Comparison of ENCODE assay signal across 14 cellular contexts in genomic region chr9:18260527-18260926, GRCh38.
DNase-seq lines count a peak whose midpoint lies in the region; ATAC-seq, FAIRE-seq and TF ChIP-seq lines count a peak whose summit lies in the region.
"Had no signal": no experiment of that assay in that cellular context is flagged by ENCODE, and none has a peak within 500 bp of the region (broad histone marks: within the 10 kb centered on the region; RNA-seq: fewer than 3 reads in every experiment).

No MANE protein-coding gene starts in this region.

- H3K9me3 ChIP-seq in sigmoid colon = no peaks in the 10 kb centered on the region
- no peaks in the 10 kb centered on the region for H3K9me3 ChIP-seq in HepG2 (ENCODE audit: low read length)
- H3K9me3 ChIP-seq: psoas muscle, stomach had no signal

- TF ChIP-seq POLR2A in sigmoid colon (IDR thresholded peaks at IDR 0.05) (no peak), HepG2 (IDR thresholded peaks at IDR 0.05; ENCODE audit: insufficient read depth in 1 of 2, low read depth in 2 of 2, low read length in 2 of 2) (no peak)

- TF ChIP-seq EP300 in sigmoid colon (IDR thresholded peaks at IDR 0.05) (no peak), HepG2 (IDR thresholded peaks at IDR 0.05; ENCODE audit: low read depth in 2 of 2, low read length in 2 of 2) (no peak), HepG2 (CRISPR knock-in tag; IDR thresholded peaks at IDR 0.05; ENCODE audit: borderline replicate concordance) (no peak)

- no peaks in the 10 kb centered on the region for H3K79me2 ChIP-seq in HepG2 (ENCODE audit: insufficient read depth, low read length)

- FAIRE-seq in HepG2 (lab: Jason Lieb, UNC) = no peak

- ATAC-seq in GM18502 (IDR thresholded peaks at IDR 0.05; ENCODE audit: poor library complexity, unreplicated experiment) = no peak
- ATAC-seq in HepG2 = no peak
- ATAC-seq: psoas muscle had no signal

- 39 to 78% methylated on average over 5 of the region's 5 CpGs for WGBS in sigmoid colon, 2 donors
- 13% methylated on average over 5 of the region's 5 CpGs for WGBS in HepG2 (ENCODE audit: low lambda C conversion rate)

- intact Hi-C loops in sigmoid colon (cut with DNase I) (no loop called here), HepG2 (cut with micrococcal nuclease; ENCODE audit: unreplicated experiment) (no loop called here)

- H3K9ac ChIP-seq in HepG2 (ENCODE audit: insufficient read depth, low read depth, low read length) = no peak overlapping the region

- H4K20me1 ChIP-seq in HepG2 (ENCODE audit: insufficient read depth, low read length) = no peaks in the 10 kb centered on the region

- no TSS peak for BruUV-seq in HepG2 (replicated peaks; lab: Mats Ljungman, UMichigan)

- H3K4me2 ChIP-seq in HepG2 (ENCODE audit: low read depth, low read length) = no peak overlapping the region

- no peak for TF ChIP-seq RAD21 in HepG2 (CRISPR knock-in tag; IDR thresholded peaks at IDR 0.05)

- CTCF ChIA-PET in HepG2 (lab: Yijun Ruan, JAX; ENCODE audit: low intra/inter-chr PET ratio, low total read pairs) = no interaction called here

- peaks cover 0 to 23% (median under 1%) of the 10 kb centered on the region in 4 donors for H3K4me1 ChIP-seq in sigmoid colon
- no peaks in the 10 kb centered on the region for H3K4me1 ChIP-seq in HepG2 (ENCODE audit: insufficient read depth, low read length)
- H3K4me1 ChIP-seq: psoas muscle had no signal

- peak; percentile 40 for DNase-seq in HFF-Myc (ENCODE audit: extremely low read depth, low read depth)
- DNase-seq in NCI-H2107 (lab: John Stamatoyannopoulos, UW) = peak; percentile 96
- DNase-seq in astrocyte of the cerebellum (ENCODE audit: low read depth) = peak; percentile 80
- peak; percentile 73 for DNase-seq in sigmoid colon
- DNase-seq in effector CD4-positive, alpha-beta T cell = no peak
- DNase-seq in HepG2 (ENCODE audit: low spot score) = no peak
- DNase-seq: activated naive CD8-positive, alpha-beta T cell treated with anti-CD3 and anti-CD28 coated beads, Interleukin-2, amount 10 ng/mL, durations not matched to agents 7 days and 5 days; dermis blood vessel endothelial cell; Kasumi-1; psoas muscle; stimulated activated CD4-positive, alpha-beta T cell treated with anti-CD3 and anti-CD28 coated beads, Interleukin-4, amount 100 ng/mL, for 4 hours; stomach had no signal

- H3K4me3 ChIP-seq in HFF-Myc (replicated peaks; ENCODE audit: low read depth, low read length) (no peak overlapping the region), astrocyte of the cerebellum (ENCODE audit: low read depth, low read length) (no peak overlapping the region), sigmoid colon (no peak overlapping the region), HepG2 (replicated peaks in 1 of 3; ENCODE audit: insufficient read depth in 1 of 3, low read depth in 2 of 3, low read length in 3 of 3) (no peak overlapping the region)
- H3K4me3 ChIP-seq: lung, psoas muscle, stomach had no signal

- TF ChIP-seq CTCF in HFF-Myc (IDR thresholded peaks at IDR 0.05; ENCODE audit: low read depth, low read length, missing control alignments) (no peak), astrocyte of the cerebellum (IDR thresholded peaks at IDR 0.05; ENCODE audit: low read depth, low read length, missing control alignments) (no peak), sigmoid colon (IDR thresholded peaks at IDR 0.05) (no peak), HepG2 (CRISPR knock-in tag; IDR thresholded peaks at IDR 0.05) (no peak)

- H3K27ac ChIP-seq in sigmoid colon (peak overlapping the region in 1 of 4 donors; percentile 7), HepG2 (ENCODE audit: extremely low read length, insufficient read depth, low read length) (no peak overlapping the region)
- H3K27ac ChIP-seq: psoas muscle, stomach had no signal

- POLR2A ChIA-PET in HepG2 (lab: Yijun Ruan, JAX) = no interaction called here

- no peaks in the 10 kb centered on the region for H3K36me3 ChIP-seq in sigmoid colon
- no peaks in the 10 kb centered on the region for H3K36me3 ChIP-seq in HepG2 (replicated peaks in 1 of 2; ENCODE audit: control insufficient read depth in 1 of 2, insufficient read depth in 2 of 2, low read length in 2 of 2)
- H3K36me3 ChIP-seq: stomach had no signal

- in situ Hi-C loops in astrocyte of the cerebellum (cut with HindIII; ENCODE audit: low sequenced_read_pairs) (loop anchor here (25.0 kb wide), 2 partner anchors 202 to 752 kb away; partner anchors contain the start of gene ADAMTSL1), HepG2 (cut with HindIII; ENCODE audit: extremely low pct_ligation_motif_present, low pct_unique_long_range_greater_than_20kb) (loop anchor here (25.0 kb wide), 1 partner anchor 552 kb away; no protein-coding TSS in a partner anchor)

- H2AFZ ChIP-seq in HepG2 (ENCODE audit: low read length) = no peak overlapping the region

- no peaks in the 10 kb centered on the region for H3K27me3 ChIP-seq in sigmoid colon
- H3K27me3 ChIP-seq in HepG2 (ENCODE audit: control insufficient read depth in 1 of 2, insufficient read depth in 2 of 2, low read length in 2 of 2) = no peaks in the 10 kb centered on the region; a peak in 1 of 5 replicates
- H3K27me3 ChIP-seq: stomach had no signal

TF ChIP-seq in HepG2, 621 proteins besides CTCF, POLR2A, EP300 and RAD21:
- no peak for TF ChIP-seq JUN (CRISPR knock-in tag; IDR thresholded peaks at IDR 0.05)
- TF ChIP-seq AHR (CRISPR knock-in tag; IDR thresholded peaks at IDR 0.05) = no peak
- TF ChIP-seq SMARCC2 (IDR thresholded peaks at IDR 0.05) = no peak
- no peak for TF ChIP-seq MNT (IDR thresholded peaks at IDR 0.05)
- no peak for TF ChIP-seq ZNF280D (CRISPR knock-in tag; IDR thresholded peaks at IDR 0.05)
- no peak for TF ChIP-seq ZNF816 (CRISPR knock-in tag; IDR thresholded peaks at IDR 0.05; ENCODE audit: borderline replicate concordance)
- no peak for TF ChIP-seq ZNF484 (CRISPR knock-in tag; IDR thresholded peaks at IDR 0.05; ENCODE audit: borderline replicate concordance, low read depth)

Comparison
In these comparisons a context has a peak if more than half of its experiments do, and no peak if none do; other contexts are left out.
1. DNase-seq: peak in HFF-Myc (single experiment), NCI-H2107 (single experiment), astrocyte of the cerebellum (single experiment) and sigmoid colon (single experiment); none in effector CD4-positive, alpha-beta T cell (single experiment) and HepG2 (single experiment).